34 cellular contexts compared by ENCODE assay signal in genomic region chr16:74903882-74904678, GRCh38.
"Had no signal": no experiment of that assay in that cellular context is flagged by ENCODE, and none has a peak within 500 bp of the region (broad histone marks: within the 10 kb centered on the region; RNA-seq: fewer than 3 reads in every experiment).

No MANE protein-coding gene starts in this region.

- H3K4me3 ChIP-seq: adrenal gland, body of pancreas, breast epithelium, Peyer's patch had no signal

- ATAC-seq: activated T-cell treated with anti-CD3 and anti-CD28 coated beads, Interleukin-2, amount 50 U/mL, for 4 hours; PC-3 had no signal

- H3K9me3 ChIP-seq: adrenal gland, body of pancreas, breast epithelium, Peyer's patch had no signal

- H3K27me3 ChIP-seq: adrenal gland, body of pancreas, breast epithelium, Peyer's patch had no signal

- H3K36me3 ChIP-seq: breast epithelium had no signal

- DNase-seq: activated B cell treated with CpG ODN at 0.5 μM for 24 hours; activated CD4-positive, alpha-beta memory T cell treated with anti-CD3 and anti-CD28 coated beads for 36 hours; activated CD4-positive, alpha-beta T cell treated with anti-CD3 and anti-CD28 coated beads for 4 hours; activated CD4-positive, alpha-beta T cell treated with anti-CD3 and anti-CD28 coated beads, Interleukin-2, amount 50 U/mL, for 1 hour; activated CD4-positive, CD25-positive, alpha-beta regulatory T cell treated with anti-CD3 and anti-CD28 coated beads, Interleukin-2, amount 50 U/mL, for 72 hours; activated CD8-positive, alpha-beta memory T cell treated with anti-CD3 and anti-CD28 coated beads, Interleukin-2, amount 50 U/mL, for 4 hours; activated gamma-delta T cell treated with Interleukin-2 at 50 U/mL for 16 hours; activated naive CD4-positive, alpha-beta T cell treated with anti-CD3 and anti-CD28 coated beads for 36 hours; activated T-cell treated with anti-CD3 and anti-CD28 coated beads for 4 hours; activated T-cell treated with anti-CD3 and anti-CD28 coated beads, Interleukin-2, amount 50 U/mL, for 4 hours; adrenal gland; central memory CD4-positive, alpha-beta T cell; Karpas-422; KBM-7; NCI-H1048; NCI-H1105 treated with DMSO at 0.1 percent for 48 hours; NCI-H1436; NCI-H1694; NCI-H1930; NCI-H2081 treated with DMSO at 0.1 percent for 48 hours; NCI-H226; NCI-H446 treated with DMSO at 0.1 percent for 48 hours; NCI-H524; NCI-H69; PC-3; Peyer's patch; RPMI8226; SW 1271; T-helper 1 cell; T-helper 2 cell; T-helper 9 cell had no signal

- H3K27ac ChIP-seq: adrenal gland, breast epithelium, Peyer's patch, VCaP had no signal

- H3K4me1 ChIP-seq: adrenal gland, breast epithelium, Peyer's patch had no signal
